In the genomic region with DNA sequence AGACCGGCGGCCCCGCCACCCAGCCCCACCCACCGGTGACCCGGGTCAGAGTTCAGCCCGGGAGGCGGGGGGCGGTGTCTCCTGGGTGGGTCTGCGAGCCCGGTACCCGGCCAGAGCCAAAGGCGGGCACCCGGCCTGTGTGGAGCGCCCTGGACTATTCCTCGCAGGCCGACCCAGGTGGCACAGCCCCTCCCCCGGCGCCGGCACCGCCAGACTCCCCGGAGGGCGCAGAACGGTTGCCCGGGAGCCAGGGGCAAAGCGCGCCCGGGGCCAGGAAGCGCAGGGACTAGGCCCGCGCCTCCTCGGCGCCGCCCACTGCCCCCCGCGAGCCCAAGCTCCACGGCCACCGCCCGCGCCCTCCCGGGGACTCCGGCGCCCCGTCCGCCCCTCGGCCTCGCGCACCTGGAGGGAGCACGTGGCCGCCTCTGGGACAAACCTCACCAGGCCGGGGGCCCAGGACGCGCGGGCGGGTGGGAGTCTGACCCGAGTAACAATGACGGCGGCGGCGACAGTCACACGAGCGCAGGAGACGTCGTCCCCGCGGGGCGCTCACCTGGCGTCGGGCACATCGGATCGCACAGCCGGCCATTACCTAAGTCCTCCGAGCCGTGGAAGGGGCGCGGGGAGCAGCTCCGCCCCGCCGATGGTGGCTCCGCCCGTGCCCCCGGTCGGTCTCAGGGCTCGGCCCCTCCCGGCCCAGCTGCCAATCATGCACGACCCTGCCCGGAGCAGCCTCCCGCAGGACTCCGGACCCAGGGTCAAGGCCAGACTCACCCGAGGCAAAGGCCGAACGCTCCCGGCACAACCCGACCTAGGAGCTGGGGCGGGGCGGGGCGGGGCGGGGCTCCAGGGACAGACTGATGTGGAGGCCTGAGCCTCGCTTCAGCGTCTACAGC, we compare ENCODE assay signal across 9 cellular contexts. TPM values are rescaled to one million over a fixed set of nuclear protein-coding genes. Genes with fewer than 3 reads are reported as not detected.
A peak's percentile ranks its signal among the peaks of the same experiment; 100 is the strongest.
DNase-seq lines count a peak whose midpoint lies in the region; ATAC-seq and TF ChIP-seq lines count a peak whose summit lies in the region.
"Had no signal": no experiment of that assay in that cellular context is flagged by ENCODE, and none has a peak within 500 bp of the region (broad histone marks: within the 10 kb centered on the region; RNA-seq: fewer than 3 reads in every experiment).

No MANE protein-coding gene starts in this region.

- DNase-seq in left kidney (ENCODE audit: low read depth, low spot score) (peak; percentile 48), testis (no peak), NCI-H2107 (lab: John Stamatoyannopoulos, UW) (no peak), GDM1 (lab: John Stamatoyannopoulos, UW) (no peak), SIG-M5 (lab: John Stamatoyannopoulos, UW) (no peak)
- DNase-seq: activated B cell treated with CpG ODN at 0.5 μM for 24 hours had no signal

- ATAC-seq in HG03097 (IDR thresholded peaks at IDR 0.05; ENCODE audit: low FRiP score, unreplicated experiment) = no peak

- WGBS in testis, 2 donors = 44% methylated on average over 73 of the region's 99 CpGs; no CpG with 5 or more reads in 1 of the 2 donors

- H3K4me3 ChIP-seq in HUES48 (ENCODE audit: low read depth, low read length) (peak overlapping the region; percentile 58), testis (peak overlapping the region; percentile 18 to 29)

- H3K27ac Mint-ChIP-seq in dendritic cell treated with granulocyte-macrophage colony-stimulating factor and Interleukin-4, amounts not matched to agents 40 ng/mL and 50 ng/mL, for 4 days = peak overlapping the region; percentile 30
- H3K27ac Mint-ChIP-seq: activated B cell treated with CpG ODN at 0.5 μM for 24 hours had no signal

- H3K27ac ChIP-seq in HUES48 (ENCODE audit: low read depth, low read length) (no peak overlapping the region), testis (no peak overlapping the region)

- no peak overlapping the region; the same call in 1 of the 2 replicates for H3K9ac ChIP-seq in HUES48 (ENCODE audit: low read depth, low read length)

- peak overlapping the region; percentile 57 for H3K4me3 Mint-ChIP-seq in dendritic cell treated with granulocyte-macrophage colony-stimulating factor and Interleukin-4, amounts not matched to agents 40 ng/mL and 50 ng/mL, for 4 days

- TF ChIP-seq CTCF in testis (IDR thresholded peaks at IDR 0.05) = no peak

- TF ChIP-seq POLR2A in testis (IDR thresholded peaks at IDR 0.05) = no peak

- H3K4me1 ChIP-seq in HUES48 (ENCODE audit: control insufficient read depth, insufficient read depth, low read length) (peaks cover 13% of the 10 kb centered on the region), testis (peaks cover 80% of the 10 kb centered on the region)

- peaks cover 87% of the 10 kb centered on the region for H3K36me3 Mint-ChIP-seq in dendritic cell treated with granulocyte-macrophage colony-stimulating factor and Interleukin-4, amounts not matched to agents 40 ng/mL and 50 ng/mL, for 4 days (ENCODE audit: low read depth)

- H3K4me1 Mint-ChIP-seq in dendritic cell treated with granulocyte-macrophage colony-stimulating factor and Interleukin-4, amounts not matched to agents 40 ng/mL and 50 ng/mL, for 4 days (ENCODE audit: low read depth) = peaks cover 88% of the 10 kb centered on the region

- no peaks in the 10 kb centered on the region for H3K9me3 ChIP-seq in HUES48 (ENCODE audit: control insufficient read depth, insufficient read depth, low read length)
- no peaks in the 10 kb centered on the region for H3K9me3 ChIP-seq in testis

- intact Hi-C loops in dendritic cell treated with granulocyte-macrophage colony-stimulating factor and Interleukin-4, amounts not matched to agents 40 ng/mL and 50 ng/mL, for 4 days (cut with micrococcal nuclease) = no loop called here
- intact Hi-C loops in testis (cut with DNase I; ENCODE audit: low total_unique reads) = no loop called here

- H3K36me3 ChIP-seq in HUES48 (ENCODE audit: control insufficient read depth, insufficient read depth, low read length) (no peaks in the 10 kb centered on the region), testis (ENCODE audit: low read depth, missing control alignments) (no peaks in the 10 kb centered on the region)

- H3K9me3 Mint-ChIP-seq in dendritic cell treated with granulocyte-macrophage colony-stimulating factor and Interleukin-4, amounts not matched to agents 40 ng/mL and 50 ng/mL, for 4 days = no peaks in the 10 kb centered on the region
- H3K9me3 Mint-ChIP-seq: activated B cell treated with CpG ODN at 0.5 μM for 24 hours had no signal

- no peaks in the 10 kb centered on the region for H3K27me3 Mint-ChIP-seq in dendritic cell treated with granulocyte-macrophage colony-stimulating factor and Interleukin-4, amounts not matched to agents 40 ng/mL and 50 ng/mL, for 4 days

- H3K27me3 ChIP-seq in HUES48 (ENCODE audit: control insufficient read depth, insufficient read depth, low read length) = no peaks in the 10 kb centered on the region
- no peaks in the 10 kb centered on the region for H3K27me3 ChIP-seq in testis

RNA-seq across cellular contexts. Expression of a gene that starts 7.5 kb away (rescaled TPM):
- total RNA-seq in testis = 100 to 1,000 TPM; 219 to 243 TPM
- polyA plus RNA-seq in testis (ENCODE audit: insufficient read depth, low read depth, low replicate concordance) = 98.0 TPM

RNA-seq across cellular contexts. Expression of a gene that starts 26.8 kb away (rescaled TPM):
- total RNA-seq in testis = 10 to 100 TPM; 17.1 to 18.0 TPM
- 22.0 TPM for polyA plus RNA-seq in testis (ENCODE audit: insufficient read depth, low read depth, low replicate concordance)

RNA-seq across cellular contexts. Expression of a gene that starts 29.8 kb away (rescaled TPM):
- total RNA-seq in testis = 10 to 100 TPM in 1 of 2 donors, 1 to 10 TPM in 1; 8.3 to 10.7 TPM
- 6.4 TPM for polyA plus RNA-seq in testis (ENCODE audit: insufficient read depth, low read depth, low replicate concordance)

RNA-seq across cellular contexts. Expression of a gene that starts 38.5 kb away (rescaled TPM):
- total RNA-seq in testis = 10 to 100 TPM; 22.3 to 25.1 TPM
- 9.1 TPM for polyA plus RNA-seq in testis (ENCODE audit: insufficient read depth, low read depth, low replicate concordance)

RNA-seq across cellular contexts. Expression of a gene that starts 43.2 kb away (rescaled TPM):
- total RNA-seq in testis = 100 to 1,000 TPM; 138 to 142 TPM
- polyA plus RNA-seq in testis (ENCODE audit: insufficient read depth, low read depth, low replicate concordance) = 123 TPM
